ENCODE assay signal across 26 cellular contexts in the genomic region with DNA sequence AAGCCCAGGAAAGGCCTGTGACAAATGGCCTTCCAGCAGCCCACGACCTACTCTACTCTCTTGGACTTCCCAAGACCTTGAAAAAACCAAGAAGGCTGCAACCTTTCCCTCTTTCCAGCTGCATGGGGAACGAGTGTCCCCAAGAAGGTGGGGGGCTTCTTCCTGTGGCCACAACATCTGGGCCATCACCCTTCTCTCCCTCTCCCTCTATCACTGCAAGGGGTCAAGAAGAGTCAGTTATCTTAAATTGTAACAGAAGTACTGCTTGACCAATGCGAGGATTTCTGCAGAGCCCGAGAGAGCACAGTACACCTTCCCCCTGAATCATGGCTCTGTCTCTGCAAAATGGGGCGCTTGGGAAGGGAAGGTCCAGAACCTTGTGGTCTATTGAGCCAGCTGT.
"Had no signal": no experiment of that assay in that cellular context is flagged by ENCODE, and none has a peak within 500 bp of the region (broad histone marks: within the 10 kb centered on the region; RNA-seq: fewer than 3 reads in every experiment).

No MANE protein-coding gene starts in this region.

- H3K27me3 ChIP-seq: neural progenitor cell, ovary had no signal

- H3K4me1 ChIP-seq: heart left ventricle, left ventricle myocardium inferior, transverse colon, upper lobe of right lung had no signal

- H3K27ac ChIP-seq: heart left ventricle, left ventricle myocardium inferior, neural progenitor cell, neutrophil, ovary, transverse colon, upper lobe of right lung had no signal

- H3K27ac Mint-ChIP-seq: mesothelial cell of epicardium; nephron progenitor cell; neural progenitor cell; progenitor cell of endocrine pancreas; stimulated activated memory B cell treated with anti-CD40 and anti-IgM and Interleukin-4, amounts not matched to agents 10 μg/mL and 1 μg/mL and 100 μg/mL, for 72 hours had no signal

- H3K36me3 Mint-ChIP-seq: mesothelial cell of epicardium; neural progenitor cell; stimulated activated memory B cell treated with anti-CD40 and anti-IgM and Interleukin-4, amounts not matched to agents 10 μg/mL and 1 μg/mL and 100 μg/mL, for 72 hours had no signal

- H2AFZ ChIP-seq: neural progenitor cell had no signal

- H3K9me3 Mint-ChIP-seq: mesothelial cell of epicardium; neural progenitor cell; stimulated activated naive CD8-positive, alpha-beta T cell treated with anti-CD3 and anti-CD28 coated beads, Interleukin-15, amount 100 ng/mL, for 72 hours had no signal

- H3K4me2 ChIP-seq: neural progenitor cell, smooth muscle cell had no signal

- H3K36me3 ChIP-seq: heart left ventricle, left ventricle myocardium inferior, neural progenitor cell, neutrophil, ovary, transverse colon, upper lobe of right lung had no signal

- H3K4me3 ChIP-seq: heart left ventricle, left ventricle myocardium inferior, lung, neural progenitor cell, ovary, smooth muscle cell, transverse colon, upper lobe of right lung had no signal

- H3K9ac ChIP-seq: neural progenitor cell had no signal

- H3K4me3 Mint-ChIP-seq: mesothelial cell of epicardium; naive thymus-derived CD8-positive, alpha-beta T cell; nephron progenitor cell; neural progenitor cell; stimulated activated memory B cell treated with anti-CD40 and anti-IgM and Interleukin-4, amounts not matched to agents 10 μg/mL and 1 μg/mL and 100 μg/mL, for 72 hours; stimulated activated naive CD8-positive, alpha-beta T cell treated with anti-CD3 and anti-CD28 coated beads, Interleukin-15, amount 100 ng/mL, for 72 hours had no signal

- DNase-seq: heart left ventricle; hypothalamus; islet precursor cell; left ventricle myocardium inferior; mesendoderm; naive thymus-derived CD8-positive, alpha-beta T cell; nephron progenitor cell; occipital lobe; ovary; right cardiac atrium; stimulated activated CD4-positive, alpha-beta T cell treated with anti-CD3 and anti-CD28 coated beads, Interleukin-1b, Interleukin-23, amount 100 ng/mL, for 48 hours; stimulated activated CD4-positive, alpha-beta T cell treated with anti-CD3 and anti-CD28 coated beads, Interleukin-2, amount 100 ng/mL, for 48 hours; stimulated activated CD4-positive, alpha-beta T cell treated with anti-CD3 and anti-CD28 coated beads, Interleukin-4, amount 100 ng/mL, for 4 hours; stimulated activated CD8-positive, alpha-beta memory T cell treated with anti-CD3 and anti-CD28 coated beads, Interleukin-4, amount 100 ng/mL, for 48 hours; stimulated activated naive CD4-positive, alpha-beta T cell treated with Interleukin-2 at 50 U/mL for 16 hours; stimulated activated naive CD8-positive, alpha-beta T cell treated with anti-CD3 and anti-CD28 coated beads, Interleukin-15, amount 100 ng/mL, for 72 hours; substantia nigra; transverse colon; upper lobe of right lung had no signal

- H3K4me1 Mint-ChIP-seq: naive thymus-derived CD8-positive, alpha-beta T cell; nephron progenitor cell; neural progenitor cell; stimulated activated memory B cell treated with anti-CD40 and anti-IgM and Interleukin-4, amounts not matched to agents 10 μg/mL and 1 μg/mL and 100 μg/mL, for 72 hours; stimulated activated naive CD8-positive, alpha-beta T cell treated with anti-CD3 and anti-CD28 coated beads, Interleukin-15, amount 100 ng/mL, for 72 hours had no signal

- H3K9me3 ChIP-seq: heart left ventricle, left ventricle myocardium inferior, neutrophil, ovary, transverse colon, upper lobe of right lung had no signal
